Comparison of ENCODE assay signal across 21 cellular contexts in genomic region chrX:49137492-49137891, GRCh38.
"Had no signal": no experiment of that assay in that cellular context is flagged by ENCODE, and none has a peak within 500 bp of the region (broad histone marks: within the 10 kb centered on the region; RNA-seq: fewer than 3 reads in every experiment).

No MANE protein-coding gene starts in this region.

- DNase-seq: foreskin fibroblast; hippocampal formation; kidney glomerular epithelial cell; left lung; lower lobe of right lung; mesenchymal stem cell; naive B cell; retina; spleen; stimulated activated CD4-positive, alpha-beta T cell treated with anti-CD3 and anti-CD28 coated beads, Interleukin-15, amount 100 ng/mL, for 24 hours; stimulated activated CD4-positive, alpha-beta T cell treated with anti-CD3 and anti-CD28 coated beads, Interleukin-1b, Interleukin-23, amount 100 ng/mL, for 48 hours; stimulated activated CD4-positive, alpha-beta T cell treated with anti-CD3 and anti-CD28 coated beads, Interleukin-4, amount 100 ng/mL, for 24 hours; tibial artery; upper lobe of left lung had no signal

- H3K9me3 ChIP-seq: gastroesophageal sphincter, lower lobe of right lung, prostate gland had no signal

- H3K27me3 ChIP-seq: esophagus muscularis mucosa, gastroesophageal sphincter, left lung, spleen, tibial artery, upper lobe of left lung, vagina had no signal

- ATAC-seq: gastroesophageal sphincter; left lung; lower lobe of right lung; sciatic nerve; stimulated activated memory B cell treated with anti-CD40 and anti-IgM and Interleukin-4, amounts not matched to agents 10 μg/mL and 1 μg/mL and 100 μg/mL, for 72 hours had no signal

- H3K36me3 ChIP-seq: esophagus muscularis mucosa, gastroesophageal sphincter, left lung, lower lobe of right lung, prostate gland, upper lobe of left lung, vagina had no signal

- H3K9ac ChIP-seq: parathyroid adenoma had no signal

- H3K4me3 ChIP-seq: esophagus muscularis mucosa, gastroesophageal sphincter, left lung, lower lobe of right lung, prostate gland, spleen, tibial artery, upper lobe of left lung, vagina had no signal

- H3K27ac ChIP-seq: esophagus muscularis mucosa, gastroesophageal sphincter, left lung, lower lobe of right lung, parathyroid adenoma, prostate gland, spleen, tibial artery, upper lobe of left lung, vagina had no signal

- H3K4me1 ChIP-seq: gastroesophageal sphincter, left lung, lower lobe of right lung, parathyroid adenoma, prostate gland, spleen, tibial artery, upper lobe of left lung, vagina had no signal

- H2AFZ ChIP-seq: parathyroid adenoma had no signal
